1 cellular context compared by ENCODE assay signal in genomic region chr1:248805905-248806304, GRCh38.
TF ChIP-seq lines count a peak whose summit lies in the region.

No MANE protein-coding gene starts in this region.

TF ChIP-seq in GM12878, 131 proteins besides CTCF, POLR2A, EP300 and RAD21:
- TF ChIP-seq NR2C2 (IDR thresholded peaks at IDR 0.05; ENCODE audit: borderline replicate concordance, control insufficient read depth, insufficient read length, low read depth) (no peak), BCL3 (IDR thresholded peaks at IDR 0.05; ENCODE audit: borderline replicate concordance, insufficient read depth, low read depth, low read length, poor library complexity, severe bottlenecking) (no peak), RELA (IDR thresholded peaks at IDR 0.05; ENCODE audit: borderline replicate concordance, partially characterized antibody) (no peak), STAT1 (conservative IDR thresholded peaks at IDR 0.05) (no peak), E2F8 (IDR thresholded peaks at IDR 0.05; ENCODE audit: low read depth, partially characterized antibody) (no peak), RUNX3 (IDR thresholded peaks at IDR 0.05; ENCODE audit: low read length) (peak; percentile 62), JUNB (IDR thresholded peaks at IDR 0.05) (no peak)
